Comparison of ENCODE assay signal across 8 cellular contexts in the genomic region with DNA sequence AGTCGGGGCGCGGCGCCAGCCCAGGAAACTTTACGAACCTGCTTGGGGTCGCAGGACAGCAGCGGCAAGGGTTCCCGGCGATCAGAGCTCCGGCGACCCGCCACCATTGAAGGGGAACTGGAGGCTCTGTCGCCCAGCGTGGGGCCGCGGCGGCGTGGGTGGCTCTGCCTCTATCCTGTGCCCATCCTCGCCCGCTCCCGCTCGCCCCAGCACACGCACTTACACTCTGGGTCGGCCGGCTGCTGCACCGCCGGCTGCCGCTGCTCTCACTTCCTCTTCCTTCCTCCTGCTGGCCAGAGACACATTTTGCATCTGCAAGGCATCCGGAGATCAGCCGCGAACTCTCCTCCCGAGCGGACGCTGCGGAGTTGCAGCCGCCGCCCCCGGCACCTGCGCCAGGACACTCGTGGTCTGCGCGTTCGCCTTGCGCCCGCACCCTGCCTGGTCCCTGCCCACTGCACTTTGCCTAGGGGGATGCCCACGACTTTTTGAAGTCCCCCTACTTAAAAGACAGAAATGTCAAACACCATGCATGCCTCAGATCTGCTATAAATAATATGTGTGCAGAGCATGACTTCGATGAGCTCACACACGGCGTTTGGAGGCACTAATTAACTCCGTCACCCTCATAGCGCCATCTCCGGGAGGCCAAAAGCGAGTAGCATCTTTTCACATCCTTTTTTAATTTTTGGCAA. TPM values are rescaled to one million over a fixed set of nuclear protein-coding genes. Genes with fewer than 3 reads are reported as not detected.
A peak's percentile ranks its signal among the peaks of the same experiment; 100 is the strongest.
DNase-seq lines count a peak whose midpoint lies in the region; ATAC-seq and TF ChIP-seq lines count a peak whose summit lies in the region.

A gene with protein sequence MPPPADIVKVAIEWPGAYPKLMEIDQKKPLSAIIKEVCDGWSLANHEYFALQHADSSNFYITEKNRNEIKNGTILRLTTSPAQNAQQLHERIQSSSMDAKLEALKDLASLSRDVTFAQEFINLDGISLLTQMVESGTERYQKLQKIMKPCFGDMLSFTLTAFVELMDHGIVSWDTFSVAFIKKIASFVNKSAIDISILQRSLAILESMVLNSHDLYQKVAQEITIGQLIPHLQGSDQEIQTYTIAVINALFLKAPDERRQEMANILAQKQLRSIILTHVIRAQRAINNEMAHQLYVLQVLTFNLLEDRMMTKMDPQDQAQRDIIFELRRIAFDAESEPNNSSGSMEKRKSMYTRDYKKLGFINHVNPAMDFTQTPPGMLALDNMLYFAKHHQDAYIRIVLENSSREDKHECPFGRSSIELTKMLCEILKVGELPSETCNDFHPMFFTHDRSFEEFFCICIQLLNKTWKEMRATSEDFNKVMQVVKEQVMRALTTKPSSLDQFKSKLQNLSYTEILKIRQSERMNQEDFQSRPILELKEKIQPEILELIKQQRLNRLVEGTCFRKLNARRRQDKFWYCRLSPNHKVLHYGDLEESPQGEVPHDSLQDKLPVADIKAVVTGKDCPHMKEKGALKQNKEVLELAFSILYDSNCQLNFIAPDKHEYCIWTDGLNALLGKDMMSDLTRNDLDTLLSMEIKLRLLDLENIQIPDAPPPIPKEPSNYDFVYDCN (minus strand): TSS at position 228 of the 695 bp plus-strand sequence. CDS start 106,174 bp downstream, outside the sequence.

- H3K9me3 ChIP-seq in CD8-positive, alpha-beta memory T cell (ENCODE audit: low read length), result no peaks in the 10 kb centered on the region
- H3K9me3 ChIP-seq in thymus (ENCODE audit: control insufficient read depth), result no peaks in the 10 kb centered on the region

- peak within 1 kb of the TSS; percentile 92 to 99 (median 98) for H3K4me3 Mint-ChIP-seq in CD8-positive, alpha-beta memory T cell
- peak within 1 kb of the TSS; percentile 88 for H3K4me3 Mint-ChIP-seq in activated naive CD4-positive, alpha-beta T cell treated with anti-CD3 and anti-CD28 coated beads, Interleukin-2, amount 10 ng/mL, durations not matched to agents 7 days and 5 days
- peak within 1 kb of the TSS; percentile 83 for H3K4me3 Mint-ChIP-seq in osteocyte (ENCODE audit: unreplicated experiment)

- WGBS in thymus, result under 1% methylated on average over 53 of the region's 53 CpGs

- H3K27me3 Mint-ChIP-seq in CD8-positive, alpha-beta memory T cell, result peaks cover 0 to 6% of the 10 kb centered on the region in 2 donors
- peaks cover 19% of the 10 kb centered on the region for H3K27me3 Mint-ChIP-seq in activated naive CD4-positive, alpha-beta T cell treated with anti-CD3 and anti-CD28 coated beads, Interleukin-2, amount 10 ng/mL, durations not matched to agents 7 days and 5 days
- peaks cover 73% of the 10 kb centered on the region for H3K27me3 Mint-ChIP-seq in osteocyte (ENCODE audit: unreplicated experiment)

- H3K4me1 ChIP-seq in CD8-positive, alpha-beta memory T cell (ENCODE audit: insufficient read depth, low read length), result peaks cover 31% of the 10 kb centered on the region
- peaks cover 15% of the 10 kb centered on the region for H3K4me1 ChIP-seq in thymus (ENCODE audit: control insufficient read depth, insufficient read depth, low read length)

- peak; percentile 61 to 88 (median 84) for DNase-seq in CD8-positive, alpha-beta memory T cell
- DNase-seq in HUDEP-2 (lab: John Stamatoyannopoulos, UW; ENCODE audit: unreplicated experiment in 76 of 76), result peak in 75 of 76 experiments; percentile 21 to 89 (median 73)
- peak; percentile 87 for DNase-seq in SK-N-DZ (ENCODE audit: low spot score)
- DNase-seq in activated naive CD4-positive, alpha-beta T cell treated with anti-CD3 and anti-CD28 coated beads, Interleukin-2, amount 10 ng/mL, durations not matched to agents 7 days and 5 days, result peak; percentile 89
- DNase-seq in Right ventricle myocardium inferior (ENCODE audit: missing footprints), result peak; percentile 92
- DNase-seq in osteocyte (ENCODE audit: extremely low spot score, unreplicated experiment), result no peak

- H3K9me3 Mint-ChIP-seq in CD8-positive, alpha-beta memory T cell, result peaks cover 0 to 2% (median 2%) of the 10 kb centered on the region in 5 donors
- H3K9me3 Mint-ChIP-seq in activated naive CD4-positive, alpha-beta T cell treated with anti-CD3 and anti-CD28 coated beads, Interleukin-2, amount 10 ng/mL, durations not matched to agents 7 days and 5 days, result peaks cover 3% of the 10 kb centered on the region
- no peaks in the 10 kb centered on the region for H3K9me3 Mint-ChIP-seq in osteocyte (ENCODE audit: unreplicated experiment)

- ATAC-seq in GM19467 (IDR thresholded peaks at IDR 0.05; ENCODE audit: unreplicated experiment) (peak; percentile 96), Right ventricle myocardium inferior (peak; percentile 88)

- POLR2A ChIA-PET in CD8-positive, alpha-beta memory T cell (lab: Charles Lee), result interaction anchor here (0.6 to 2.6 kb wide), 6 partner anchors 95 to 1756 kb away, joined by 3 to 21 read pairs (median 4); a partner anchor contains a TSS

- CTCF ChIA-PET in CD8-positive, alpha-beta memory T cell (lab: Charles Lee), result interaction anchor here (0.6 to 3.2 kb wide), 18 partner anchors 13 to 214 kb away, joined by 3 to 18 read pairs (median 4); no protein-coding TSS in a partner anchor
- CTCF ChIA-PET in activated naive CD4-positive, alpha-beta T cell treated with anti-CD3 and anti-CD28 coated beads, Interleukin-2, amount 10 ng/mL, durations not matched to agents 7 days and 5 days (lab: Charles Lee), result interaction anchor here (0.8 to 7.0 kb wide), 13 partner anchors 31 to 240 kb away, joined by 3 to 58 read pairs (median 5); no protein-coding TSS in a partner anchor

- H3K27me3 ChIP-seq in CD8-positive, alpha-beta memory T cell (ENCODE audit: insufficient read depth, low read length, poor library complexity, severe bottlenecking), result no peaks in the 10 kb centered on the region
- no peaks in the 10 kb centered on the region for H3K27me3 ChIP-seq in thymus (ENCODE audit: control insufficient read depth, insufficient read depth)

- peak within 1 kb of the TSS; percentile 96 to 100 (median 98) for H3K27ac Mint-ChIP-seq in CD8-positive, alpha-beta memory T cell
- H3K27ac Mint-ChIP-seq in activated naive CD4-positive, alpha-beta T cell treated with anti-CD3 and anti-CD28 coated beads, Interleukin-2, amount 10 ng/mL, durations not matched to agents 7 days and 5 days, result peak within 1 kb of the TSS; percentile 95
- H3K27ac Mint-ChIP-seq in osteocyte (ENCODE audit: unreplicated experiment), result no peak within 1 kb of the TSS

- no peaks in the 10 kb centered on the region for H3K36me3 ChIP-seq in CD8-positive, alpha-beta memory T cell (ENCODE audit: insufficient read depth, low read length)
- H3K36me3 ChIP-seq in thymus (ENCODE audit: control insufficient read depth, insufficient read depth), result no peaks in the 10 kb centered on the region

- H3K36me3 Mint-ChIP-seq in CD8-positive, alpha-beta memory T cell, result peaks cover 0 to 17% (median 5%) of the 10 kb centered on the region in 3 donors
- H3K36me3 Mint-ChIP-seq in activated naive CD4-positive, alpha-beta T cell treated with anti-CD3 and anti-CD28 coated beads, Interleukin-2, amount 10 ng/mL, durations not matched to agents 7 days and 5 days, result peaks cover 26% of the 10 kb centered on the region
- H3K36me3 Mint-ChIP-seq in osteocyte (ENCODE audit: unreplicated experiment), result no peaks in the 10 kb centered on the region

- peaks cover 50 to 65% (median 50%) of the 10 kb centered on the region in 3 donors for H3K4me1 Mint-ChIP-seq in CD8-positive, alpha-beta memory T cell
- H3K4me1 Mint-ChIP-seq in activated naive CD4-positive, alpha-beta T cell treated with anti-CD3 and anti-CD28 coated beads, Interleukin-2, amount 10 ng/mL, durations not matched to agents 7 days and 5 days, result peaks cover 63% of the 10 kb centered on the region
- peaks cover 9% of the 10 kb centered on the region for H3K4me1 Mint-ChIP-seq in osteocyte (ENCODE audit: unreplicated experiment)

- H3K4me3 ChIP-seq in CD8-positive, alpha-beta memory T cell (ENCODE audit: low read length), result peak within 1 kb of the TSS; percentile 65
- peak within 1 kb of the TSS; percentile 92 for H3K4me3 ChIP-seq in thymus (ENCODE audit: low read length)

- TF ChIP-seq CTCF in osteocyte (IDR thresholded peaks at IDR 0.05), result peak; percentile 55

- intact Hi-C loops in Right ventricle myocardium inferior (cut with DNase I), result loop anchor here (1.0 to 5.0 kb wide), 3 partner anchors 94 to 236 kb away; no protein-coding TSS in a partner anchor

- H3K27ac ChIP-seq in CD8-positive, alpha-beta memory T cell (ENCODE audit: low read depth, low read length), result peak within 1 kb of the TSS; percentile 80
- peak within 1 kb of the TSS; percentile 92 for H3K27ac ChIP-seq in thymus (ENCODE audit: low read depth)

RNA-seq across cellular contexts. Expression of the gene that starts here (rescaled TPM):
- total RNA-seq in CD8-positive, alpha-beta memory T cell, result 10 to 100 TPM; 66.2 to 74.4 TPM
- polyA plus RNA-seq in CD8-positive, alpha-beta memory T cell, result 65.6 TPM
- 9.4 and 12.0 TPM in 2 replicates for polyA plus RNA-seq in SK-N-DZ (2014; cell fraction: cytosol; rRNA removed)
- 5.4 and 9.9 TPM in 2 replicates for polyA plus RNA-seq in SK-N-DZ (2014; cell fraction: nucleus; rRNA removed)
- total RNA-seq in Right ventricle myocardium inferior, result 13.8 TPM
- not detected in 2 replicates for total RNA-seq in osteocyte
- 18.7 TPM for polyA plus RNA-seq in thymus

Comparison
In these comparisons a context has a peak if more than half of its experiments do, and no peak if none do; other contexts are left out.
1. RNA of the gene that starts here (total RNA-seq): 66.2 to 74.4 TPM in CD8-positive, alpha-beta memory T cell and 13.8 TPM in Right ventricle myocardium inferior (single experiment); not detected in osteocyte; every median in the first group is over 10 times any median in the second.
2. Peak in every context shown above with its lines, with median percentiles within 50 percentile points of each other: H3K4me3 Mint-ChIP-seq.